Comparison of ENCODE assay signal across 8 cellular contexts in the genomic region with DNA sequence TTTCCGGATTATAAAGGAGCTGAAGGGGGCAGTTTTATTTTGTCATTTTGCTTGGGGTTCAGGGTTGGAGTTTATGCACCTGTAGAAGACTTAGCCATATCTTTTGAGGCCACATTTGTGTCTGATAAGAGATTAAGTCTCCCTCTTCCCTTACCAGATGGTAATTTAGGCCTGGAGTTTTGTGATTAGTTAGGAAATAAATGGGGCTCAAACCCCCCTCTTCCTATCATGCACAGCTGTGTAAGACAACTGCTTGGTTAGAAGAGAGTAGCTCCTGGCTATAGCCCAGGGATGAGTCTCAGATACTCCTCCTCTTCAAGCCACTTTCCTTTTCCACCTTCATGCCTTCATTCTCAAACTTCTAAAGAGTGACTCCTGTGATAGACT. TPM values are rescaled to one million over a fixed set of nuclear protein-coding genes. Genes with fewer than 3 reads are reported as not detected.
DNase-seq lines count a peak whose midpoint lies in the region; ATAC-seq and TF ChIP-seq lines count a peak whose summit lies in the region.

No MANE protein-coding gene starts in this region.

- H3K27ac ChIP-seq in SJCRH30 (no peak overlapping the region), psoas muscle (peak overlapping the region; percentile 93)

- ATAC-seq in psoas muscle, result no peak
- ATAC-seq in GM18867 (IDR thresholded peaks at IDR 0.05; ENCODE audit: unreplicated experiment), result no peak
- no peak for ATAC-seq in omental fat pad (ENCODE audit: low FRiP score)

- intact Hi-C loops in psoas muscle (cut with DNase I), result loop anchor here (2.0 to 10.0 kb wide), 3 partner anchors 56 to 144 kb away; a partner anchor contains a TSS

- 0% methylated on average over 1 of the region's 1 CpG for WGBS in psoas muscle, 3 donors

- no peaks in the 10 kb centered on the region for H3K27me3 ChIP-seq in SJCRH30
- no peaks in the 10 kb centered on the region for H3K27me3 ChIP-seq in psoas muscle (ENCODE audit: insufficient read depth in 3 of 3, low read length in 2 of 3)

- DNase-seq in GM10266 (ENCODE audit: extremely low spot score) (peak; percentile 16), SJCRH30 (no peak), fibroblast of mammary gland (ENCODE audit: low read depth) (peak; percentile 0), psoas muscle (no peak), GOT3 (lab: John Stamatoyannopoulos, UW) (no peak), hepatic stellate cell (ENCODE audit: low spot score) (no peak), omental fat pad (ENCODE audit: low spot score) (no peak)

- no peaks in the 10 kb centered on the region for H3K9me3 ChIP-seq in SJCRH30 (replicated peaks)
- no peaks in the 10 kb centered on the region for H3K9me3 ChIP-seq in psoas muscle

- H3K4me1 ChIP-seq in SJCRH30 (0 out of 2 replicates have a peak, but pooled peaks cover 4% of the 10 kb centered on the region), psoas muscle (peaks cover 7% of the 10 kb centered on the region)

- H3K4me3 ChIP-seq in SJCRH30 (peak overlapping the region; percentile 99), fibroblast of mammary gland (ENCODE audit: control insufficient read depth, low read depth, low read length) (peak overlapping the region; percentile 69), psoas muscle (peak overlapping the region; percentile 83)

- H3K36me3 ChIP-seq in SJCRH30 (peaks cover 6% of the 10 kb centered on the region), psoas muscle (ENCODE audit: insufficient read depth in 1 of 2, low read depth in 1 of 2) (no peaks in the 10 kb centered on the region)

- TF ChIP-seq CTCF in GM10266 (IDR thresholded peaks at IDR 0.05; ENCODE audit: control insufficient read depth, insufficient read depth, low read depth, missing control alignments) (no peak), fibroblast of mammary gland (conservative IDR thresholded peaks at IDR 0.05; ENCODE audit: control insufficient read depth, insufficient read depth, low read depth, low read length) (no peak), psoas muscle (IDR thresholded peaks at IDR 0.05) (no peak), omental fat pad (IDR thresholded peaks at IDR 0.05) (no peak)

RNA-seq across cellular contexts. Expression of a gene that starts 0.8 kb away (rescaled TPM):
- total RNA-seq in SJCRH30 (2014; rRNA removed; shearing (Covaris generic)), result 23.5 and 23.7 TPM in 2 replicates
- total RNA-seq in psoas muscle, result 10 to 100 TPM; 10.5 to 14.3 (median 13.2) TPM
- 10 to 100 TPM in 1 of 3 donors, 1 to 10 TPM in 2; 6.3 to 10.1 (median 8.0) TPM for polyA plus RNA-seq in psoas muscle
- 10 to 100 TPM in 2 of 4 donors, 1 to 10 TPM in 2; 5.3 to 14.7 (median 11.6) TPM for total RNA-seq in omental fat pad

Comparison
In these comparisons a context has a peak if more than half of its experiments do, and no peak if none do; other contexts are left out.
1. DNase-seq: peak in GM10266 (single experiment) and fibroblast of mammary gland (single experiment); none in SJCRH30 (0 of 2), psoas muscle (0 of 2), GOT3 (single experiment), hepatic stellate cell (single experiment) and omental fat pad (single experiment).
2. Peak in every context shown above with its lines, with median percentiles within 50 percentile points of each other: H3K4me3 ChIP-seq.